19 cellular contexts compared by ENCODE assay signal in genomic region chr17:3896108-3897099, GRCh38. TPM values are rescaled to one million over a fixed set of nuclear protein-coding genes. Genes with fewer than 3 reads are reported as not detected.
DNase-seq lines count a peak whose midpoint lies in the region; TF ChIP-seq lines count a peak whose summit lies in the region.
"Had no signal": no experiment of that assay in that cellular context is flagged by ENCODE, and none has a peak within 500 bp of the region (broad histone marks: within the 10 kb centered on the region; RNA-seq: fewer than 3 reads in every experiment).

No MANE protein-coding gene starts in this region.

- H3K27ac ChIP-seq in C4-2B: peak overlapping the region; percentile 90
- H3K27ac ChIP-seq in cingulate gyrus (ENCODE audit: low read depth, low read length): peak overlapping the region; percentile 14
- peak overlapping the region; percentile 87 for H3K27ac ChIP-seq in neutrophil

- no peak for TF ChIP-seq CTCF in C4-2B (conservative IDR thresholded peaks at IDR 0.05)
- TF ChIP-seq CTCF in neutrophil (IDR thresholded peaks at IDR 0.05): no peak
- TF ChIP-seq CTCF in lower leg skin (IDR thresholded peaks at IDR 0.05): no peak

- peaks cover 33 to 40% of the 10 kb centered on the region in 2 experiments for H3K4me1 ChIP-seq in neutrophil (ENCODE audit: control insufficient read depth in 1 of 2, insufficient read depth in 1 of 2, low read depth in 1 of 2, low read length in 1 of 2)

- H3K9me3 ChIP-seq in MG63 (no peaks in the 10 kb centered on the region), neutrophil (no peaks in the 10 kb centered on the region)
- H3K9me3 ChIP-seq: HAP-1, right atrium auricular region had no signal

- H3K36me3 ChIP-seq in MG63 (no peaks in the 10 kb centered on the region), neutrophil (peaks cover 63% of the 10 kb centered on the region)
- H3K36me3 ChIP-seq: HAP-1, right atrium auricular region had no signal

- 51 to 65% methylated on average over 11 to 18 of the region's 18 CpGs for WGBS in lower leg skin, 2 donors

- TF ChIP-seq POLR2A in lower leg skin (IDR thresholded peaks at IDR 0.05): no peak

- no peaks in the 10 kb centered on the region for H3K27me3 ChIP-seq in MG63
- H3K27me3 ChIP-seq in neutrophil: peaks cover 5% of the 10 kb centered on the region
- H3K27me3 ChIP-seq: right atrium auricular region had no signal

- DNase-seq in MG63 (peak; percentile 58), lower leg skin (ENCODE audit: low spot score in 2 of 2) (no peak), SHP77 (lab: John Stamatoyannopoulos, UW) (no peak), Kasumi-1 (lab: John Stamatoyannopoulos, UW) (no peak)
- DNase-seq in stimulated activated CD4-positive, alpha-beta T cell treated with anti-CD3 and anti-CD28 coated beads, Interleukin-1b, Interleukin-23, amount 100 ng/mL, for 48 hours: no peak
- DNase-seq: activated CD4-positive, alpha-beta T cell treated with anti-CD3 and anti-CD28 coated beads, Interleukin-2, amount 10 ng/mL, durations not matched to agents 24 days and 14 days; activated T-cell treated with anti-CD3 and anti-CD28 coated beads for 4 hours; effector memory CD4-positive, alpha-beta T cell; left ventricle myocardium superior; NCI-H2029; NCI-H526 treated with DMSO at 0.1 percent for 48 hours; nephron progenitor cell had no signal

- intact Hi-C loops in lower leg skin (cut with DNase I; ENCODE audit: low total_unique reads): no loop called here

- H3K4me3 ChIP-seq in MG63 (no peak overlapping the region), neutrophil (ENCODE audit: low read depth in 1 of 2, low read length in 1 of 2) (no peak overlapping the region), lower leg skin (ENCODE audit: low read depth, poor library complexity, severe bottlenecking) (no peak overlapping the region)
- H3K4me3 ChIP-seq: HAP-1, right atrium auricular region had no signal

RNA-seq across cellular contexts. Expression of gene CAMKK1, which starts 3.6 kb away (rescaled TPM):
- 3.1 and 3.9 TPM in 2 replicates for total RNA-seq in MG63 (2014; rRNA removed; shearing (Covaris generic); ENCODE audit: low replicate concordance)
- total RNA-seq in lower leg skin: 10 to 100 TPM in 3 of 4 donors, 1 to 10 TPM in 1; 7.3 to 21.2 (median 14.6) TPM

RNA-seq across cellular contexts. Expression of gene P2RX1, which starts 19.9 kb away (rescaled TPM):
- total RNA-seq in MG63 (2014; rRNA removed; shearing (Covaris generic); ENCODE audit: low replicate concordance): not detected in 2 replicates
- total RNA-seq in lower leg skin: 1 to 10 TPM in 2 of 4 donors, under 1 TPM in 2; 0.56 to 5.0 (median 1.0) TPM
- total RNA-seq: HT1080, M059J had no signal

RNA-seq across cellular contexts. Expression of gene NCBP3, which starts 50.4 kb away (rescaled TPM):
- total RNA-seq in MG63 (2014; rRNA removed; shearing (Covaris generic); ENCODE audit: low replicate concordance): 6.6 and 10.2 TPM in 2 replicates
- 10 to 100 TPM; 21.6 to 24.4 (median 23.3) TPM for total RNA-seq in lower leg skin

Comparison
In these comparisons a context has a peak if more than half of its experiments do, and no peak if none do; other contexts are left out.
1. H3K27ac ChIP-seq: peak in every context shown above with its lines; median percentile 90 in C4-2B; 87 in neutrophil; 14 in cingulate gyrus.